Comparison of ENCODE assay signal across 11 cellular contexts in genomic region chr2:159046966-159047365, GRCh38.
DNase-seq lines count a peak whose midpoint lies in the region; ATAC-seq, FAIRE-seq and TF ChIP-seq lines count a peak whose summit lies in the region.
"Had no signal": no experiment of that assay in that cellular context is flagged by ENCODE, and none has a peak within 500 bp of the region (broad histone marks: within the 10 kb centered on the region; RNA-seq: fewer than 3 reads in every experiment).

No MANE protein-coding gene starts in this region.

- POLR2A ChIA-PET in PC-3 (lab: Charles Lee; ENCODE audit: unreplicated experiment) (no interaction called here), endothelial cell of umbilical vein (lab: Charles Lee) (no interaction called here)

- no peaks in the 10 kb centered on the region for H3F3A ChIP-seq in PC-3 (ENCODE audit: low read length, unreplicated experiment)

- H3K9ac ChIP-seq in PC-3 (ENCODE audit: low read length), result no peak overlapping the region
- H3K9ac ChIP-seq in endothelial cell of umbilical vein (replicated peaks; ENCODE audit: extremely low read depth, insufficient read depth, low read length), result no peak overlapping the region

- no peak overlapping the region for H3K4me3 ChIP-seq in AG10803 (ENCODE audit: low read length)
- no peak overlapping the region for H3K4me3 ChIP-seq in PC-3 (ENCODE audit: low read length)
- no peak overlapping the region for H3K4me3 ChIP-seq in endothelial cell of umbilical vein (replicated peaks in 1 of 3; ENCODE audit: insufficient read depth in 1 of 3, low read depth in 1 of 3, low read length in 3 of 3)

- BruUV-seq in PC-3 (replicated peaks; lab: Mats Ljungman, UMichigan), result no TSS peak
- BruUV-seq in endothelial cell of umbilical vein (replicated peaks; lab: Mats Ljungman, UMichigan), result no TSS peak

- FAIRE-seq in endothelial cell of umbilical vein (lab: Jason Lieb, UNC), result peak; percentile 55

- H2AFZ ChIP-seq in PC-3 (ENCODE audit: low read length) (no peak overlapping the region), endothelial cell of umbilical vein (ENCODE audit: low read depth, low read length) (no peak overlapping the region)

- H3K27me3 Mint-ChIP-seq in nephron (ENCODE audit: low read depth), result no peaks in the 10 kb centered on the region

- CTCF ChIA-PET in PC-3 (lab: Charles Lee), result no interaction called here
- CTCF ChIA-PET in endothelial cell of umbilical vein (lab: Charles Lee), result no interaction called here

- no peaks in the 10 kb centered on the region; the same call in 1 of the 2 replicates for H3K36me3 ChIP-seq in PC-3 (ENCODE audit: low read depth, low read length)
- H3K36me3 ChIP-seq in endothelial cell of umbilical vein (ENCODE audit: control insufficient read depth in 2 of 2, extremely low read depth in 1 of 2, insufficient read depth in 2 of 2, low read length in 2 of 2), result peaks cover 3% of the 10 kb centered on the region in 2 experiments

- H3K4me3 Mint-ChIP-seq in nephron, result no peak overlapping the region

- peaks cover 9% of the 10 kb centered on the region for H3K9me3 Mint-ChIP-seq in nephron

- H3K27ac ChIP-seq in PC-3 (ENCODE audit: low read length) (no peak overlapping the region), endothelial cell of umbilical vein (ENCODE audit: insufficient read depth, low read depth, low read length) (peak overlapping the region; percentile 35)

- H3K79me2 ChIP-seq in PC-3 (ENCODE audit: low read length) (peaks cover 61% of the 10 kb centered on the region), endothelial cell of umbilical vein (ENCODE audit: control insufficient read depth, insufficient read depth, low read length) (peaks cover 76% of the 10 kb centered on the region)

- H3K27me3 ChIP-seq in PC-3 (ENCODE audit: low read length), result no peaks in the 10 kb centered on the region
- H3K27me3 ChIP-seq in endothelial cell of umbilical vein (ENCODE audit: control insufficient read depth in 2 of 2, insufficient read depth in 2 of 2, low read length in 2 of 2), result no peaks in the 10 kb centered on the region

- no peak for TF ChIP-seq POLR2A in endothelial cell of umbilical vein (IDR thresholded peaks at IDR 0.05; ENCODE audit: low read depth, low read length)

- intact Hi-C loops in PC-3 (cut with micrococcal nuclease), result loop anchor here (5.0 kb wide), 1 partner anchor 45 kb away; no protein-coding TSS in a partner anchor
- intact Hi-C loops in endothelial cell of umbilical vein (cut with micrococcal nuclease), result loop anchor here (2.0 kb wide), 1 partner anchor 26 kb away; no protein-coding TSS in a partner anchor

- dilution Hi-C loops in endothelial cell of umbilical vein (cut with MboI; ENCODE audit: extremely low pct_ligation_motif_present, low sequenced_read_pairs), result no loop called here

- H3K9me3 ChIP-seq in PC-3 (ENCODE audit: low read length), result no peaks in the 10 kb centered on the region
- no peaks in the 10 kb centered on the region for H3K9me3 ChIP-seq in endothelial cell of umbilical vein (replicated peaks; ENCODE audit: control insufficient read depth, insufficient read depth, low read length)

- no peaks in the 10 kb centered on the region for H3K9me2 ChIP-seq in PC-3 (replicated peaks; ENCODE audit: low read length)

- H3K4me1 Mint-ChIP-seq in nephron, result peaks cover 76% of the 10 kb centered on the region

- no peak for TF ChIP-seq CTCF in AG10803 (conservative IDR thresholded peaks at IDR 0.05; ENCODE audit: low read length)
- no peak for TF ChIP-seq CTCF in PC-3 (conservative IDR thresholded peaks at IDR 0.05; ENCODE audit: low read depth, low read length)
- TF ChIP-seq CTCF in endothelial cell of umbilical vein (IDR thresholded peaks at IDR 0.05; ENCODE audit: extremely low read depth in 1 of 2, insufficient read depth in 1 of 2, low read depth in 1 of 2, low read length in 2 of 2), result no peak
- no peak for TF ChIP-seq CTCF in nephron (IDR thresholded peaks at IDR 0.05; ENCODE audit: unreplicated experiment in 3 of 3)

- H3K9me1 ChIP-seq in endothelial cell of umbilical vein (replicated peaks; ENCODE audit: control insufficient read depth, extremely low read depth, insufficient read depth, low read length), result no peaks in the 10 kb centered on the region

- ATAC-seq in PC-3, result peak; percentile 11; the same call in 1 of the 2 replicates
- no peak for ATAC-seq in GM21825 (IDR thresholded peaks at IDR 0.05; ENCODE audit: unreplicated experiment)

- DNase-seq in AG10803 (ENCODE audit: low read depth), result peak; percentile 48
- peak; percentile 48 for DNase-seq in PC-3
- peak; percentile 77 for DNase-seq in endothelial cell of umbilical vein (ENCODE audit: low read depth, low spot score)
- no peak for DNase-seq in NCI-H2171 (lab: John Stamatoyannopoulos, UW)
- no peak for DNase-seq in NCI-H1436 (lab: John Stamatoyannopoulos, UW)
- DNase-seq in NCI-H187 treated with DMSO at 0.1 percent for 48 hours (lab: John Stamatoyannopoulos, UW), result no peak
- DNase-seq: C1 segment of cervical spinal cord; NCI-H2029 treated with DMSO at 0.1 percent for 48 hours; stimulated activated CD4-positive, alpha-beta T cell treated with anti-CD3 and anti-CD28 coated beads, Interleukin-12 subunit alpha, Interleukin-12 subunit beta, amount 100 ng/mL, for 4 hours had no signal

- H3K27ac Mint-ChIP-seq in nephron, result peak overlapping the region; percentile 43 to 67 (median 64)

- peak overlapping the region; percentile 20 for H3K4me2 ChIP-seq in PC-3 (ENCODE audit: low read length)
- peak overlapping the region; percentile 28 for H3K4me2 ChIP-seq in endothelial cell of umbilical vein (ENCODE audit: insufficient read depth, low read length)

- peaks cover 38% of the 10 kb centered on the region for H3K36me3 Mint-ChIP-seq in nephron (ENCODE audit: low read depth)

- H3K4me1 ChIP-seq in PC-3 (ENCODE audit: insufficient read depth, low read length), result peaks cover 49% of the 10 kb centered on the region
- peaks cover 36% of the 10 kb centered on the region for H3K4me1 ChIP-seq in endothelial cell of umbilical vein (ENCODE audit: control insufficient read depth, extremely low read depth, insufficient read depth, low read length)

- H4K20me1 ChIP-seq in PC-3 (ENCODE audit: low read length) (no peaks in the 10 kb centered on the region), endothelial cell of umbilical vein (replicated peaks; ENCODE audit: control insufficient read depth, extremely low read depth, insufficient read depth, low read length) (no peaks in the 10 kb centered on the region)

TF ChIP-seq in endothelial cell of umbilical vein, 7 proteins besides CTCF, POLR2A, EP300 and RAD21:
- peak; percentile 31 for TF ChIP-seq GATA2 (IDR thresholded peaks at IDR 0.05; ENCODE audit: insufficient read depth, insufficient read length, low read depth, low read length)
- no peak for TF ChIP-seq MYC (IDR thresholded peaks at IDR 0.05; ENCODE audit: low read depth, low read length)
- no peak for TF ChIP-seq EZH2 (IDR thresholded peaks at IDR 0.05; ENCODE audit: borderline replicate concordance, low read depth, low read length, severe bottlenecking)
- TF ChIP-seq POLR2AphosphoS5 (IDR thresholded peaks at IDR 0.05; ENCODE audit: insufficient read depth, low read depth, low read length), result no peak
- TF ChIP-seq JUN (IDR thresholded peaks at IDR 0.05; ENCODE audit: borderline replicate concordance, insufficient read depth, insufficient read length, low read depth), result peak; percentile 77
- TF ChIP-seq MAX (IDR thresholded peaks at IDR 0.05; ENCODE audit: insufficient read depth, insufficient read length), result no peak
- peak; percentile 90 for TF ChIP-seq FOS (IDR thresholded peaks at IDR 0.05; ENCODE audit: borderline replicate concordance, insufficient read depth, low read length)

Comparison
In these comparisons a context has a peak if more than half of its experiments do, and no peak if none do; other contexts are left out.
1. DNase-seq: peak in AG10803 (single experiment), PC-3 (single experiment) and endothelial cell of umbilical vein (single experiment); none in NCI-H2171 (single experiment), NCI-H1436 (single experiment) and NCI-H187 treated with DMSO at 0.1 percent for 48 hours (single experiment).